8 cellular contexts compared by ENCODE assay signal in the genomic region with DNA sequence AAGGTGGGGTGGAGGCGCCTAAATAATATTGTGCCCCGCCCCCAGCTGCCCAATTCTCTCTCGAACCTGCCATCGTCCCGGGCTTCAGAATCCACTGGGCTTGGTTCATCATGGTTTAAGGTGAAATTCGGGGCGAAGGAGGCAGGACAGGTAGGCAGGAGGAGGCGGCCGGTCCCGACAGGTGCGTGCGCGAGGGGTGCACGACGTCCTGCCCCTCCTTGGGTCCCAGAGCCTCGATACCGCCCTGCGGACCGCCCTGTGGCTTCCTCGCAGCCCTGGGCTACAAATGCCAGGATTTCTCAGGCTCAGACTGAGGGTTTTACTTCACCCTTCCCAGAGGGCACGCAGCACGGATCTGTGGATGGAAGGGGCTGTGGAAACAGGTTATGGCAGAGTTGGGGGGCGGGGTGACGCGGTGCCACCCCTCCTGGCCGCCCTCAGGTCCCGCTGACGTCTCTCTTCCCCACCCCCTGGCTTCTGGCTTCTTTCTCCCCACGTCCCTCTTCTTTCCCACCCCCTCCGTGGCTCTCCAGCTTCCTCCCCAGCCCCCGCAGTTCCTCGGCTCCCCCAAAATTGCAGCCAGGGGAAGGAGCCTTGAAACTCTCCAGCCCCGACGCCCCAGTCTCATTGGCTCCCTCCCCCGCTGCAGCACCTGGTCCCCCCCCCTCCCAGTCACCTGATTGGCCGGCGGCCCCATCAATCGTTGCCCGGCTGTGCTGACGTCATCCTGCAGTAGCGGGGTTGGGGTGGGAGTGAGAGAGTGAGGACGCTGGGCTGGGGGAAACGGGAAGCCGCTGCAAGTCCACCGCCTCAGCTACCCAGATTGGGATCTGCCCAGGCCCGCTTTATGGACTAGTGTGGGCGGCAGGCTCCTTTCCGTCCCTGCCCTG. TPM values are rescaled to one million over a fixed set of nuclear protein-coding genes. Genes with fewer than 3 reads are reported as not detected.
DNase-seq lines count a peak whose midpoint lies in the region; ATAC-seq and TF ChIP-seq lines count a peak whose summit lies in the region.

A gene (plus strand): TSS at position 725 of the 890 bp plus-strand sequence. CDS start 278 bp downstream, outside the sequence.

- TF ChIP-seq CTCF in IMR-90 (conservative IDR thresholded peaks at IDR 0.05; ENCODE audit: low read depth, low read length) (no peak), fibroblast of lung (conservative IDR thresholded peaks at IDR 0.05 in 1 of 2, IDR thresholded peaks at IDR 0.05 in 1 of 2; ENCODE audit: low read depth in 1 of 2, low read length in 2 of 2) (no peak)

- no peaks in the 10 kb centered on the region for H3K27me3 Mint-ChIP-seq in activated T-helper 2 cell treated with anti-CD3 and anti-CD28 coated beads, Interferon-gamma antibody, Interleukin-2, Interleukin-4, amounts not matched to agents 10 μg/mL and 5 μg/mL and 100 μg/mL, durations not matched to agents 14 hours and 24 hours and 36 hours (ENCODE audit: low read depth)
- H3K27me3 Mint-ChIP-seq in naive thymus-derived CD8-positive, alpha-beta T cell: no peaks in the 10 kb centered on the region
- H3K27me3 Mint-ChIP-seq in stimulated activated naive B cell treated with anti-CD40 and anti-IgM and Interleukin-4, amounts not matched to agents 10 μg/mL and 1 μg/mL and 100 μg/mL, for 72 hours: no peaks in the 10 kb centered on the region

- ATAC-seq in GM19467 (IDR thresholded peaks at IDR 0.05; ENCODE audit: unreplicated experiment) (peak; percentile 37), IMR-90 (ENCODE audit: low read depth) (peak; percentile 84)
- peak; percentile 84 to 90 for ATAC-seq in naive thymus-derived CD8-positive, alpha-beta T cell
- ATAC-seq in stimulated activated naive B cell treated with anti-CD40 and anti-IgM and Interleukin-4, amounts not matched to agents 10 μg/mL and 1 μg/mL and 100 μg/mL, for 72 hours (replicated peaks): peak; percentile 86 to 90

- no TSS peak for BruUV-seq in IMR-90 (replicated peaks; lab: Mats Ljungman, UMichigan)

- H2AK5ac ChIP-seq in IMR-90 (ENCODE audit: low read depth, low read length): peak within 1 kb of the TSS; percentile 61

- H3K9me1 ChIP-seq in IMR-90 (ENCODE audit: insufficient read depth, low read length): peaks cover 6% of the 10 kb centered on the region; the same call in 1 of the 2 replicates

- no peak for TF ChIP-seq RAD21 in IMR-90 (IDR thresholded peaks at IDR 0.05; ENCODE audit: low read length)

- H3K4me1 ChIP-seq in IMR-90 (ENCODE audit: control insufficient read depth, insufficient read depth, low read length) (peaks cover 6% of the 10 kb centered on the region; the same call in 1 of the 2 replicates), fibroblast of lung (ENCODE audit: control insufficient read depth, extremely low read depth, insufficient read depth, low read length) (peaks cover 5% of the 10 kb centered on the region)

- peak within 1 kb of the TSS; percentile 65 for H3K4ac ChIP-seq in IMR-90 (ENCODE audit: low read depth, low read length)

- intact Hi-C loops in IMR-90 (cut with micrococcal nuclease): no loop called here
- intact Hi-C loops in activated T-helper 2 cell treated with anti-CD3 and anti-CD28 coated beads, Interferon-gamma antibody, Interleukin-2, Interleukin-4, amounts not matched to agents 10 μg/mL and 5 μg/mL and 100 μg/mL, durations not matched to agents 14 hours and 24 hours and 36 hours (cut with micrococcal nuclease): loop anchor here (2.0 kb wide), 1 partner anchor 59 kb away; a partner anchor contains a TSS

- peak within 1 kb of the TSS; percentile 36 to 80; a peak in 2 of 4 replicates for H4K8ac ChIP-seq in IMR-90 (ENCODE audit: low read depth in 2 of 2, low read length in 2 of 2)

- H4K5ac ChIP-seq in IMR-90 (ENCODE audit: low read depth, low read length): peak within 1 kb of the TSS; percentile 59

- H3K79me2 ChIP-seq in fibroblast of lung (ENCODE audit: control insufficient read depth, insufficient read depth, low read length): no peaks in the 10 kb centered on the region

- peaks cover 13% of the 10 kb centered on the region for H3K36me3 ChIP-seq in IMR-90 (ENCODE audit: control insufficient read depth, insufficient read depth, low read length)
- no peaks in the 10 kb centered on the region for H3K36me3 ChIP-seq in fibroblast of lung (ENCODE audit: control insufficient read depth, insufficient read depth, low read length)

- H2BK120ac ChIP-seq in IMR-90 (ENCODE audit: low read depth, low read length): no peak within 1 kb of the TSS

- peak within 1 kb of the TSS; percentile 89 for H2AK9ac ChIP-seq in IMR-90 (replicated peaks; ENCODE audit: low read depth, low read length, poor library complexity)

- peak within 1 kb of the TSS; percentile 11; the same call in 1 of the 2 replicates for H3K18ac ChIP-seq in IMR-90 (ENCODE audit: low read depth, low read length)

- no peak within 1 kb of the TSS for H2BK5ac ChIP-seq in IMR-90 (ENCODE audit: low read depth, low read length, poor library complexity, severe bottlenecking)

- peak; percentile 74 for DNase-seq in CD1c-positive myeloid dendritic cell (ENCODE audit: extremely low spot score)
- peak; percentile 68 for DNase-seq in IMR-90
- peak; percentile 81 for DNase-seq in RKO (ENCODE audit: low spot score)
- DNase-seq in activated T-helper 2 cell treated with anti-CD3 and anti-CD28 coated beads, Interferon-gamma antibody, Interleukin-2, Interleukin-4, amounts not matched to agents 10 μg/mL and 5 μg/mL and 100 μg/mL, durations not matched to agents 14 hours and 24 hours and 36 hours (ENCODE audit: low spot score): peak; percentile 80
- DNase-seq in fibroblast of lung (ENCODE audit: low read depth in 2 of 2): peak; percentile 81
- DNase-seq in naive thymus-derived CD8-positive, alpha-beta T cell: peak; percentile 74 to 93 (median 82)
- peak; percentile 62 for DNase-seq in stimulated activated naive B cell treated with anti-CD40 and anti-IgM and Interleukin-4, amounts not matched to agents 10 μg/mL and 1 μg/mL and 100 μg/mL, for 72 hours

- peak within 1 kb of the TSS; percentile 81 for H3K4me3 ChIP-seq in IMR-90 (ENCODE audit: insufficient read depth, low read depth, low read length)
- peak within 1 kb of the TSS; percentile 52 to 69 (median 65) for H3K4me3 ChIP-seq in fibroblast of lung (replicated peaks in 1 of 4; ENCODE audit: control extremely low read depth in 1 of 4, insufficient read depth in 1 of 4, low read depth in 3 of 4, low read length in 4 of 4)

- H3K4me1 Mint-ChIP-seq in activated T-helper 2 cell treated with anti-CD3 and anti-CD28 coated beads, Interferon-gamma antibody, Interleukin-2, Interleukin-4, amounts not matched to agents 10 μg/mL and 5 μg/mL and 100 μg/mL, durations not matched to agents 14 hours and 24 hours and 36 hours (ENCODE audit: low read depth): peaks cover 28% of the 10 kb centered on the region
- peaks cover 29 to 48% (median 34%) of the 10 kb centered on the region in 4 donors for H3K4me1 Mint-ChIP-seq in naive thymus-derived CD8-positive, alpha-beta T cell
- peaks cover 28 to 53% of the 10 kb centered on the region in 2 donors for H3K4me1 Mint-ChIP-seq in stimulated activated naive B cell treated with anti-CD40 and anti-IgM and Interleukin-4, amounts not matched to agents 10 μg/mL and 1 μg/mL and 100 μg/mL, for 72 hours

- H3K27ac Mint-ChIP-seq in activated T-helper 2 cell treated with anti-CD3 and anti-CD28 coated beads, Interferon-gamma antibody, Interleukin-2, Interleukin-4, amounts not matched to agents 10 μg/mL and 5 μg/mL and 100 μg/mL, durations not matched to agents 14 hours and 24 hours and 36 hours: peak within 1 kb of the TSS; percentile 93
- H3K27ac Mint-ChIP-seq in naive thymus-derived CD8-positive, alpha-beta T cell: peak within 1 kb of the TSS; percentile 60 to 96 (median 94)
- peak within 1 kb of the TSS; percentile 84 for H3K27ac Mint-ChIP-seq in stimulated activated naive B cell treated with anti-CD40 and anti-IgM and Interleukin-4, amounts not matched to agents 10 μg/mL and 1 μg/mL and 100 μg/mL, for 72 hours

- H2BK15ac ChIP-seq in IMR-90 (ENCODE audit: low read depth, low read length): no peak within 1 kb of the TSS

- CTCF ChIA-PET in IMR-90 (lab: Yijun Ruan, JAX): no interaction called here

- peak within 1 kb of the TSS; percentile 17; the same call in 1 of the 2 replicates for H3K14ac ChIP-seq in IMR-90 (replicated peaks; ENCODE audit: low read depth, low read length)

- peak within 1 kb of the TSS; percentile 98 for H3K4me3 Mint-ChIP-seq in activated T-helper 2 cell treated with anti-CD3 and anti-CD28 coated beads, Interferon-gamma antibody, Interleukin-2, Interleukin-4, amounts not matched to agents 10 μg/mL and 5 μg/mL and 100 μg/mL, durations not matched to agents 14 hours and 24 hours and 36 hours (ENCODE audit: low read depth)
- peak within 1 kb of the TSS; percentile 91 to 99 (median 95) for H3K4me3 Mint-ChIP-seq in naive thymus-derived CD8-positive, alpha-beta T cell
- H3K4me3 Mint-ChIP-seq in stimulated activated naive B cell treated with anti-CD40 and anti-IgM and Interleukin-4, amounts not matched to agents 10 μg/mL and 1 μg/mL and 100 μg/mL, for 72 hours: peak within 1 kb of the TSS; percentile 87 to 93

- peaks cover 30% of the 10 kb centered on the region for H3K36me3 Mint-ChIP-seq in activated T-helper 2 cell treated with anti-CD3 and anti-CD28 coated beads, Interferon-gamma antibody, Interleukin-2, Interleukin-4, amounts not matched to agents 10 μg/mL and 5 μg/mL and 100 μg/mL, durations not matched to agents 14 hours and 24 hours and 36 hours (ENCODE audit: low read depth)
- no peaks in the 10 kb centered on the region for H3K36me3 Mint-ChIP-seq in naive thymus-derived CD8-positive, alpha-beta T cell
- peaks cover 9% of the 10 kb centered on the region in 2 donors for H3K36me3 Mint-ChIP-seq in stimulated activated naive B cell treated with anti-CD40 and anti-IgM and Interleukin-4, amounts not matched to agents 10 μg/mL and 1 μg/mL and 100 μg/mL, for 72 hours

- peak within 1 kb of the TSS; percentile 98 for H2AFZ ChIP-seq in IMR-90 (replicated peaks; ENCODE audit: low read length, poor library complexity)
- H2AFZ ChIP-seq in fibroblast of lung (ENCODE audit: low read length): peak within 1 kb of the TSS; percentile 75

- H3K4me2 ChIP-seq in IMR-90 (ENCODE audit: low read depth, low read length) (peak within 1 kb of the TSS; percentile 98), fibroblast of lung (ENCODE audit: extremely low read depth, insufficient read depth, low read length) (peak within 1 kb of the TSS; percentile 97)

- H3K9me3 Mint-ChIP-seq in activated T-helper 2 cell treated with anti-CD3 and anti-CD28 coated beads, Interferon-gamma antibody, Interleukin-2, Interleukin-4, amounts not matched to agents 10 μg/mL and 5 μg/mL and 100 μg/mL, durations not matched to agents 14 hours and 24 hours and 36 hours: no peaks in the 10 kb centered on the region
- no peaks in the 10 kb centered on the region for H3K9me3 Mint-ChIP-seq in naive thymus-derived CD8-positive, alpha-beta T cell
- H3K9me3 Mint-ChIP-seq in stimulated activated naive B cell treated with anti-CD40 and anti-IgM and Interleukin-4, amounts not matched to agents 10 μg/mL and 1 μg/mL and 100 μg/mL, for 72 hours: no peaks in the 10 kb centered on the region

- in situ Hi-C loops in IMR-90 (cut with MboI; ENCODE audit: low sequenced_read_pairs): no loop called here

- H4K91ac ChIP-seq in IMR-90 (ENCODE audit: insufficient read depth, low read depth, low read length): peak within 1 kb of the TSS; percentile 49; the same call in 1 of the 2 replicates

- peak within 1 kb of the TSS; percentile 91 for H3K9ac ChIP-seq in IMR-90 (ENCODE audit: low read depth, low read length)
- H3K9ac ChIP-seq in fibroblast of lung (ENCODE audit: insufficient read depth, low read length): peak within 1 kb of the TSS; percentile 41

- H3K27me3 ChIP-seq in IMR-90 (ENCODE audit: control insufficient read depth, insufficient read depth, low read length) (no peaks in the 10 kb centered on the region), fibroblast of lung (ENCODE audit: control insufficient read depth, insufficient read depth, low read length) (no peaks in the 10 kb centered on the region)

- peak within 1 kb of the TSS; percentile 79 for H3K23ac ChIP-seq in IMR-90 (ENCODE audit: low read depth, low read length)

- 0 out of 4 replicates have a peak, but pooled peaks cover 0 to 6% of the 10 kb centered on the region in 2 experiments for H3K79me1 ChIP-seq in IMR-90 (ENCODE audit: low read depth in 1 of 2, low read length in 2 of 2)

- TF ChIP-seq POLR2A in IMR-90 (IDR thresholded peaks at IDR 0.05; ENCODE audit: low read depth, low read length): no peak

- dilution Hi-C loops in IMR-90 (cut with HindIII; ENCODE audit: low sequenced_read_pairs, unreplicated experiment): no loop called here

- H4K20me1 ChIP-seq in IMR-90 (ENCODE audit: insufficient read depth, low read length) (no peaks in the 10 kb centered on the region), fibroblast of lung (ENCODE audit: control insufficient read depth, extremely low read depth, insufficient read depth, low read length) (no peaks in the 10 kb centered on the region)

- no peak within 1 kb of the TSS for H3K56ac ChIP-seq in IMR-90 (ENCODE audit: extremely low read depth, insufficient read depth, low read length)

- 0% methylated on average over 16 of the region's 48 CpGs; no CpG with 5 or more reads in 1 of the 2 experiments for WGBS in IMR-90 (ENCODE audit: extremely low coverage in 2 of 2, insufficient read length in 1 of 2), 2 experiments

- no peaks in the 10 kb centered on the region for H3K9me3 ChIP-seq in IMR-90 (ENCODE audit: control insufficient read depth, insufficient read depth, low read length)
- no peaks in the 10 kb centered on the region for H3K9me3 ChIP-seq in fibroblast of lung (ENCODE audit: control insufficient read depth, insufficient read depth, low read depth, low read length)

- no peak within 1 kb of the TSS for H2BK20ac ChIP-seq in IMR-90 (ENCODE audit: low read depth, low read length)

- POLR2A ChIA-PET in IMR-90 (lab: Charles Lee; ENCODE audit: unreplicated experiment): no interaction called here
- POLR2A ChIA-PET in naive thymus-derived CD8-positive, alpha-beta T cell (lab: Charles Lee): interaction anchor here (0.5 kb wide), 1 partner anchor 440 kb away, joined by 3 read pairs; a partner anchor contains a TSS

- H3K27ac ChIP-seq in IMR-90 (ENCODE audit: insufficient read depth, low read length): peak within 1 kb of the TSS; percentile 28; the same call in 1 of the 2 replicates
- no peak within 1 kb of the TSS for H3K27ac ChIP-seq in fibroblast of lung (ENCODE audit: insufficient read depth, low read length)

RNA-seq across cellular contexts. Expression of the gene that starts here (rescaled TPM):
- total RNA-seq in IMR-90 (2012; rRNA removed): 4.1 and 5.3 TPM in 2 replicates
- polyA plus RNA-seq in IMR-90 (2012; rRNA removed): 14.5 and 16.4 TPM in 2 replicates
- 18.2 and 22.0 TPM in 2 replicates for polyA plus RNA-seq in IMR-90 (2012; cell fraction: cytosol; rRNA removed)
- polyA plus RNA-seq in IMR-90 (2012; cell fraction: nucleus; rRNA removed; ENCODE audit: low replicate concordance): 118 and 208 TPM in 2 replicates
- total RNA-seq in activated T-helper 2 cell treated with anti-CD3 and anti-CD28 coated beads, Interferon-gamma antibody, Interleukin-2, Interleukin-4, amounts not matched to agents 10 μg/mL and 5 μg/mL and 100 μg/mL, durations not matched to agents 14 hours and 24 hours and 36 hours: 57.8 and 60.7 TPM in 2 replicates
- 9.5 and 23.5 TPM in 2 replicates for total RNA-seq in fibroblast of lung
- polyA plus RNA-seq in fibroblast of lung: 8.3 and 11.9 TPM in 2 replicates
- polyA plus RNA-seq in fibroblast of lung (2012): 5.3 and 9.3 TPM in 2 replicates
- polyA minus RNA-seq in fibroblast of lung (ENCODE audit: low replicate concordance): 58.7 and 136 TPM in 2 replicates
- total RNA-seq in naive thymus-derived CD8-positive, alpha-beta T cell: 10 to 100 TPM; 21.7 to 24.8 TPM
- 1 to 10 TPM; 2.9 to 6.4 (median 5.8) TPM for polyA plus RNA-seq in naive thymus-derived CD8-positive, alpha-beta T cell

Comparison
In these comparisons a context has a peak if more than half of its experiments do, and no peak if none do; other contexts are left out.
1. ATAC-seq: peak in every context shown above with its lines; median percentile 88 in stimulated activated naive B cell treated with anti-CD40 and anti-IgM and Interleukin-4, amounts not matched to agents 10 μg/mL and 1 μg/mL and 100 μg/mL, for 72 hours; 87 in naive thymus-derived CD8-positive, alpha-beta T cell; 84 in IMR-90; 37 in GM19467.